ENCODE assay signal across 11 cellular contexts in the genomic region with DNA sequence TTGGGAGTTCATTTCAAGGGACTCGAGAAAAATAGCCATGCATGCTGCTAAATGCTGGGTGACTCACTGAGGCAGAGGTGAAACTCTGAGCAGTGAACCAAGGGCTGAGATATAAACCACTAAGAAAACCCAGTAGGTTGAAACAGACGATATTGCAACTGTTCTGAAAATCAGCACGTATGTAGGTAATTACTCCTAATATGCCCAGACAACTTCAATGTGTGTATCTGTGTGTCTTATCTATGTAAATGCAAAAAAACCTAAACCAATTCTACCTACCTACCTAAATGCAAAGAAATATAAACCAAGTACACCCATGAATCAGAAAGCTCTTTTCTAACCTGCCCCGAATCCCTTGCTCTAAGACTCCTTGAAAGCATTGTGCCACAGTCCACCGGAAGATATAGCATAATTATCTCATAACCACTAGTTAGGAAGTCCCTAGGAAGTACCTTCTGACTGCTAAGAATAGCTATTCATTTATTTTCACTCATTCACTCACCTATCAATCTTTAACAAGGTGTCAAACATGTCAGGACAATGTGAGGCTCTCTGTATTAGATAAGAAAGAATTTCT.
DNase-seq lines count a peak whose midpoint lies in the region; ATAC-seq, FAIRE-seq and TF ChIP-seq lines count a peak whose summit lies in the region.
"Had no signal": no experiment of that assay in that cellular context is flagged by ENCODE, and none has a peak within 500 bp of the region (broad histone marks: within the 10 kb centered on the region; RNA-seq: fewer than 3 reads in every experiment).

No MANE protein-coding gene starts in this region.

- POLR2A ChIA-PET in activated CD8-positive, alpha-beta T cell treated with anti-CD3 and anti-CD28 coated beads for 36 hours (lab: Charles Lee) = no interaction called here
- POLR2A ChIA-PET in SK-N-SH (lab: Yijun Ruan, JAX) = no interaction called here

- H3K27ac ChIP-seq in SK-N-SH (ENCODE audit: low read depth in 2 of 2, low read length in 1 of 2) (no peak overlapping the region), small intestine (ENCODE audit: low read depth in 1 of 2, low read length in 1 of 2) (no peak overlapping the region)
- H3K27ac ChIP-seq: RWPE1 had no signal

- H3K4me1 ChIP-seq in SK-N-SH (ENCODE audit: control insufficient read depth in 1 of 2, insufficient read depth in 2 of 2, low read depth in 1 of 2, low read length in 1 of 2) (no peaks in the 10 kb centered on the region), mucosa of descending colon (ENCODE audit: low read depth) (no peaks in the 10 kb centered on the region), small intestine (ENCODE audit: control insufficient read depth in 2 of 2, insufficient read depth in 1 of 2, low read depth in 1 of 2, low read length in 1 of 2) (no peaks in the 10 kb centered on the region)

- H3K27me3 ChIP-seq in SK-N-SH (ENCODE audit: insufficient read depth) = no peaks in the 10 kb centered on the region
- H3K27me3 ChIP-seq in small intestine (ENCODE audit: control insufficient read depth in 2 of 2, insufficient read depth in 2 of 2, low read length in 2 of 2) = no peaks in the 10 kb centered on the region

- peaks cover 28% of the 10 kb centered on the region for H3K4me1 Mint-ChIP-seq in activated CD8-positive, alpha-beta T cell treated with anti-CD3 and anti-CD28 coated beads for 36 hours (ENCODE audit: low read depth)

- no peak overlapping the region for H2AFZ ChIP-seq in SK-N-SH (ENCODE audit: low read depth)

- no peak for TF ChIP-seq RAD21 in SK-N-SH (IDR thresholded peaks at IDR 0.05; ENCODE audit: low read length)

- peaks cover 15% of the 10 kb centered on the region for H3K9me3 Mint-ChIP-seq in activated CD8-positive, alpha-beta T cell treated with anti-CD3 and anti-CD28 coated beads for 36 hours

- H3K36me3 Mint-ChIP-seq in activated CD8-positive, alpha-beta T cell treated with anti-CD3 and anti-CD28 coated beads for 36 hours (ENCODE audit: low read depth) = peaks cover 28% of the 10 kb centered on the region

- no peak for DNase-seq in GM12892 (ENCODE audit: insufficient read length)
- DNase-seq in activated CD8-positive, alpha-beta T cell treated with anti-CD3 and anti-CD28 coated beads for 36 hours = peak; percentile 38
- no peak for DNase-seq in COR-L47 (lab: John Stamatoyannopoulos, UW)
- no peak for DNase-seq in SK-N-SH
- DNase-seq in mucosa of descending colon = no peak
- no peak for DNase-seq in small intestine
- DNase-seq: CD4-positive, alpha-beta T cell had no signal

- intact Hi-C loops in activated CD8-positive, alpha-beta T cell treated with anti-CD3 and anti-CD28 coated beads for 36 hours (cut with micrococcal nuclease) = no loop called here
- intact Hi-C loops in mucosa of descending colon (cut with DNase I, micrococcal nuclease) = no loop called here

- no peaks in the 10 kb centered on the region for H3F3A ChIP-seq in SK-N-SH (replicated peaks; ENCODE audit: insufficient read depth)

- CTCF ChIA-PET in activated CD8-positive, alpha-beta T cell treated with anti-CD3 and anti-CD28 coated beads for 36 hours (lab: Charles Lee) = no interaction called here
- CTCF ChIA-PET in SK-N-SH (lab: Yijun Ruan, JAX) = no interaction called here

- peak overlapping the region; percentile 4 for H3K4me3 Mint-ChIP-seq in activated CD8-positive, alpha-beta T cell treated with anti-CD3 and anti-CD28 coated beads for 36 hours
- H3K4me3 Mint-ChIP-seq: CD4-positive, alpha-beta T cell had no signal

- H3K27me3 Mint-ChIP-seq in activated CD8-positive, alpha-beta T cell treated with anti-CD3 and anti-CD28 coated beads for 36 hours = no peaks in the 10 kb centered on the region
- H3K27me3 Mint-ChIP-seq: CD4-positive, alpha-beta T cell had no signal

- no peak overlapping the region for H3K9ac ChIP-seq in SK-N-SH

- 77% methylated on average over 5 of the region's 5 CpGs for WGBS in SK-N-SH (ENCODE audit: low lambda C conversion rate)
- 68 to 72% (median 69%) methylated on average over 5 of the region's 5 CpGs for WGBS in small intestine, 3 donors

- H3K4me3 ChIP-seq in SK-N-SH (ENCODE audit: low read depth in 2 of 2, low read length in 1 of 2) (no peak overlapping the region), mucosa of descending colon (no peak overlapping the region), small intestine (ENCODE audit: low read depth in 1 of 2, low read length in 2 of 2) (no peak overlapping the region)

- no peaks in the 10 kb centered on the region for H3K9me2 ChIP-seq in SK-N-SH

- no peaks in the 10 kb centered on the region for H3K79me2 ChIP-seq in SK-N-SH (ENCODE audit: insufficient read depth)

- FAIRE-seq in GM12892 (lab: Jason Lieb, UNC) = peak; percentile 87
- FAIRE-seq in small intestine (lab: Jason Lieb, UNC) = no peak
- FAIRE-seq: endothelial cell of umbilical vein had no signal

- no peaks in the 10 kb centered on the region for H4K20me1 ChIP-seq in SK-N-SH (ENCODE audit: insufficient read depth)

- H3K9me3 ChIP-seq in SK-N-SH = no peaks in the 10 kb centered on the region
- peaks cover 8% of the 10 kb centered on the region for H3K9me3 ChIP-seq in mucosa of descending colon
- H3K9me3 ChIP-seq in small intestine (ENCODE audit: control insufficient read depth, low read depth) = no peaks in the 10 kb centered on the region

- TF ChIP-seq POLR2A in GM12892 (IDR thresholded peaks at IDR 0.05; ENCODE audit: low read depth, low read length) = no peak

- H3K36me3 ChIP-seq in SK-N-SH (replicated peaks in 1 of 2; ENCODE audit: control insufficient read depth in 1 of 2, insufficient read depth in 2 of 2, low read length in 1 of 2) = no peaks in the 10 kb centered on the region
- no peaks in the 10 kb centered on the region for H3K36me3 ChIP-seq in mucosa of descending colon (ENCODE audit: low read depth)
- H3K36me3 ChIP-seq in small intestine (ENCODE audit: control insufficient read depth in 2 of 2, insufficient read depth in 2 of 2, low read length in 2 of 2) = no peaks in the 10 kb centered on the region

- no peak overlapping the region for H3K4me2 ChIP-seq in SK-N-SH

- no peak for TF ChIP-seq EP300 in SK-N-SH (IDR thresholded peaks at IDR 0.05; ENCODE audit: borderline replicate concordance in 1 of 2, low read depth in 1 of 2, low read length in 1 of 2)

- ATAC-seq in GM19351 (IDR thresholded peaks at IDR 0.05; ENCODE audit: unreplicated experiment) = peak; percentile 77
- peak; percentile 79 for ATAC-seq in HG02943 (IDR thresholded peaks at IDR 0.05; ENCODE audit: low read depth, unreplicated experiment)
- ATAC-seq in activated CD8-positive, alpha-beta T cell treated with anti-CD3 and anti-CD28 coated beads for 36 hours = peak; percentile 90
- no peak for ATAC-seq in mucosa of descending colon

- no peak for TF ChIP-seq CTCF in activated CD8-positive, alpha-beta T cell treated with anti-CD3 and anti-CD28 coated beads for 36 hours (IDR thresholded peaks at IDR 0.05)
- TF ChIP-seq CTCF in SK-N-SH (IDR thresholded peaks at IDR 0.05) (no peak), mucosa of descending colon (IDR thresholded peaks at IDR 0.05) (no peak)

- H3K27ac Mint-ChIP-seq in activated CD8-positive, alpha-beta T cell treated with anti-CD3 and anti-CD28 coated beads for 36 hours = peak overlapping the region; percentile 55
- H3K27ac Mint-ChIP-seq: CD4-positive, alpha-beta T cell had no signal

TF ChIP-seq in SK-N-SH, 30 proteins besides CTCF, POLR2A, EP300 and RAD21:
- TF ChIP-seq, protein P1, sequence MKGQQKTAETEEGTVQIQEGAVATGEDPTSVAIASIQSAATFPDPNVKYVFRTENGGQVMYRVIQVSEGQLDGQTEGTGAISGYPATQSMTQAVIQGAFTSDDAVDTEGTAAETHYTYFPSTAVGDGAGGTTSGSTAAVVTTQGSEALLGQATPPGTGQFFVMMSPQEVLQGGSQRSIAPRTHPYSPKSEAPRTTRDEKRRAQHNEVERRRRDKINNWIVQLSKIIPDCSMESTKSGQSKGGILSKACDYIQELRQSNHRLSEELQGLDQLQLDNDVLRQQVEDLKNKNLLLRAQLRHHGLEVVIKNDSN (IDR thresholded peaks at IDR 0.05; ENCODE audit: borderline replicate concordance, low read depth) = no peak
- TF ChIP-seq GABPA (IDR thresholded peaks at IDR 0.05; ENCODE audit: low read depth) = no peak
- TF ChIP-seq, protein P2, sequence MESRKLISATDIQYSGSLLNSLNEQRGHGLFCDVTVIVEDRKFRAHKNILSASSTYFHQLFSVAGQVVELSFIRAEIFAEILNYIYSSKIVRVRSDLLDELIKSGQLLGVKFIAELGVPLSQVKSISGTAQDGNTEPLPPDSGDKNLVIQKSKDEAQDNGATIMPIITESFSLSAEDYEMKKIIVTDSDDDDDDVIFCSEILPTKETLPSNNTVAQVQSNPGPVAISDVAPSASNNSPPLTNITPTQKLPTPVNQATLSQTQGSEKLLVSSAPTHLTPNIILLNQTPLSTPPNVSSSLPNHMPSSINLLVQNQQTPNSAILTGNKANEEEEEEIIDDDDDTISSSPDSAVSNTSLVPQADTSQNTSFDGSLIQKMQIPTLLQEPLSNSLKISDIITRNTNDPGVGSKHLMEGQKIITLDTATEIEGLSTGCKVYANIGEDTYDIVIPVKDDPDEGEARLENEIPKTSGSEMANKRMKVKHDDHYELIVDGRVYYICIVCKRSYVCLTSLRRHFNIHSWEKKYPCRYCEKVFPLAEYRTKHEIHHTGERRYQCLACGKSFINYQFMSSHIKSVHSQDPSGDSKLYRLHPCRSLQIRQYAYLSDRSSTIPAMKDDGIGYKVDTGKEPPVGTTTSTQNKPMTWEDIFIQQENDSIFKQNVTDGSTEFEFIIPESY (IDR thresholded peaks at IDR 0.05; ENCODE audit: borderline replicate concordance, low read depth) = no peak
- no peak for TF ChIP-seq FOXM1 (IDR thresholded peaks at IDR 0.05; ENCODE audit: low read depth)
- TF ChIP-seq, protein P3, sequence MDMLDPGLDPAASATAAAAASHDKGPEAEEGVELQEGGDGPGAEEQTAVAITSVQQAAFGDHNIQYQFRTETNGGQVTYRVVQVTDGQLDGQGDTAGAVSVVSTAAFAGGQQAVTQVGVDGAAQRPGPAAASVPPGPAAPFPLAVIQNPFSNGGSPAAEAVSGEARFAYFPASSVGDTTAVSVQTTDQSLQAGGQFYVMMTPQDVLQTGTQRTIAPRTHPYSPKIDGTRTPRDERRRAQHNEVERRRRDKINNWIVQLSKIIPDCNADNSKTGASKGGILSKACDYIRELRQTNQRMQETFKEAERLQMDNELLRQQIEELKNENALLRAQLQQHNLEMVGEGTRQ (IDR thresholded peaks at IDR 0.05; ENCODE audit: borderline replicate concordance, low read depth, low read length) = no peak
- no peak for TF ChIP-seq JUND (IDR thresholded peaks at IDR 0.05)
